In genomic region chr16:47037746-47038458, GRCh38 we compare ENCODE assay signal across 8 cellular contexts.
DNase-seq lines count a peak whose midpoint lies in the region; ATAC-seq and TF ChIP-seq lines count a peak whose summit lies in the region.

No MANE protein-coding gene starts in this region.

- POLR2A ChIA-PET in OCI-LY7 (lab: Charles Lee) = interaction anchor here (0.7 to 1.4 kb wide), 3 partner anchors 9 to 64 kb away, joined by 3 to 5 read pairs (median 4); no protein-coding TSS in a partner anchor

- DNase-seq in D341Med (ENCODE audit: low spot score) = peak; percentile 96
- peak; percentile 88 for DNase-seq in OCI-LY7 (ENCODE audit: low spot score)
- peak; percentile 91 for DNase-seq in activated T-cell treated with anti-CD3 and anti-CD28 coated beads, Interleukin-2, amount 50 U/mL, for 4 hours
- DNase-seq in fibroblast of lung (ENCODE audit: low read depth in 2 of 2) = peak; percentile 68
- peak; percentile 87 for DNase-seq in natural killer cell
- DNase-seq in stimulated activated naive B cell treated with anti-CD40 and anti-IgM and Interleukin-4, amounts not matched to agents 10 μg/mL and 1 μg/mL and 100 μg/mL, for 72 hours = peak; percentile 86

- no TSS peak for BruUV-seq in OCI-LY7 (replicated peaks; lab: Mats Ljungman, UMichigan)

- TF ChIP-seq CTCF in OCI-LY7 (conservative IDR thresholded peaks at IDR 0.05; ENCODE audit: low read length) (peak; percentile 87), fibroblast of lung (conservative IDR thresholded peaks at IDR 0.05 in 1 of 2, IDR thresholded peaks at IDR 0.05 in 1 of 2; ENCODE audit: low read depth in 1 of 2, low read length in 2 of 2) (peak; percentile 77 to 83), natural killer cell (IDR thresholded peaks at IDR 0.05) (peak; percentile 98)

- no peaks in the 10 kb centered on the region for H3K9me3 Mint-ChIP-seq in activated T-cell treated with anti-CD3 and anti-CD28 coated beads, Interleukin-2, amount 50 U/mL, for 4 hours
- H3K9me3 Mint-ChIP-seq in natural killer cell = no peaks in the 10 kb centered on the region
- H3K9me3 Mint-ChIP-seq in stimulated activated naive B cell treated with anti-CD40 and anti-IgM and Interleukin-4, amounts not matched to agents 10 μg/mL and 1 μg/mL and 100 μg/mL, for 72 hours = no peaks in the 10 kb centered on the region

- no peaks in the 10 kb centered on the region for H3K36me3 ChIP-seq in OCI-LY7 (ENCODE audit: insufficient read depth, low read length)
- no peaks in the 10 kb centered on the region for H3K36me3 ChIP-seq in fibroblast of lung (ENCODE audit: control insufficient read depth, insufficient read depth, low read length)

- H3K4me1 ChIP-seq in OCI-LY7 (ENCODE audit: insufficient read depth, low read length, poor library complexity, severe bottlenecking) (peaks cover 25% of the 10 kb centered on the region), fibroblast of lung (ENCODE audit: control insufficient read depth, extremely low read depth, insufficient read depth, low read length) (no peaks in the 10 kb centered on the region)

- no peaks in the 10 kb centered on the region for H3K27me3 ChIP-seq in fibroblast of lung (ENCODE audit: control insufficient read depth, insufficient read depth, low read length)

- no peak overlapping the region for H3K27ac Mint-ChIP-seq in natural killer cell
- H3K27ac Mint-ChIP-seq in stimulated activated naive B cell treated with anti-CD40 and anti-IgM and Interleukin-4, amounts not matched to agents 10 μg/mL and 1 μg/mL and 100 μg/mL, for 72 hours = peak overlapping the region; percentile 47

- H3K4me2 ChIP-seq in OCI-LY7 (ENCODE audit: low read length) = peak overlapping the region; percentile 96
- peak overlapping the region; percentile 83 for H3K4me2 ChIP-seq in fibroblast of lung (ENCODE audit: extremely low read depth, insufficient read depth, low read length)

- H3K4me1 Mint-ChIP-seq in activated T-cell treated with anti-CD3 and anti-CD28 coated beads, Interleukin-2, amount 50 U/mL, for 4 hours (ENCODE audit: low read depth) = peaks cover 3% of the 10 kb centered on the region
- H3K4me1 Mint-ChIP-seq in natural killer cell = peaks cover 6 to 11% of the 10 kb centered on the region in 2 donors
- peaks cover 12 to 42% of the 10 kb centered on the region in 2 donors for H3K4me1 Mint-ChIP-seq in stimulated activated naive B cell treated with anti-CD40 and anti-IgM and Interleukin-4, amounts not matched to agents 10 μg/mL and 1 μg/mL and 100 μg/mL, for 72 hours

- H3K4me3 ChIP-seq in OCI-LY7 (ENCODE audit: low read depth, low read length, poor library complexity, severe bottlenecking) = peak overlapping the region; percentile 73
- H3K4me3 ChIP-seq in fibroblast of lung (replicated peaks in 1 of 4; ENCODE audit: control extremely low read depth in 1 of 4, insufficient read depth in 1 of 4, low read depth in 3 of 4, low read length in 4 of 4) = peak overlapping the region; percentile 37 to 67 (median 46)

- H3K4me3 Mint-ChIP-seq in activated T-cell treated with anti-CD3 and anti-CD28 coated beads, Interleukin-2, amount 50 U/mL, for 4 hours = peak overlapping the region; percentile 75
- H3K4me3 Mint-ChIP-seq in natural killer cell = peak overlapping the region; percentile 74
- H3K4me3 Mint-ChIP-seq in stimulated activated naive B cell treated with anti-CD40 and anti-IgM and Interleukin-4, amounts not matched to agents 10 μg/mL and 1 μg/mL and 100 μg/mL, for 72 hours = peak overlapping the region; percentile 87 to 90

- no peaks in the 10 kb centered on the region for H3K36me3 Mint-ChIP-seq in activated T-cell treated with anti-CD3 and anti-CD28 coated beads, Interleukin-2, amount 50 U/mL, for 4 hours (ENCODE audit: insufficient read depth)
- H3K36me3 Mint-ChIP-seq in natural killer cell = no peaks in the 10 kb centered on the region
- no peaks in the 10 kb centered on the region for H3K36me3 Mint-ChIP-seq in stimulated activated naive B cell treated with anti-CD40 and anti-IgM and Interleukin-4, amounts not matched to agents 10 μg/mL and 1 μg/mL and 100 μg/mL, for 72 hours

- no peaks in the 10 kb centered on the region for H3K79me2 ChIP-seq in OCI-LY7 (ENCODE audit: insufficient read depth, low read depth, low read length)
- H3K79me2 ChIP-seq in fibroblast of lung (ENCODE audit: control insufficient read depth, insufficient read depth, low read length) = no peaks in the 10 kb centered on the region

- peak overlapping the region; percentile 72 for H3K9ac ChIP-seq in fibroblast of lung (ENCODE audit: insufficient read depth, low read length)

- H4K20me1 ChIP-seq in OCI-LY7 (ENCODE audit: insufficient read depth, low read length) (no peaks in the 10 kb centered on the region), fibroblast of lung (ENCODE audit: control insufficient read depth, extremely low read depth, insufficient read depth, low read length) (no peaks in the 10 kb centered on the region)

- ATAC-seq in GM19455 (IDR thresholded peaks at IDR 0.05; ENCODE audit: unreplicated experiment) (peak; percentile 96), HG03571 (IDR thresholded peaks at IDR 0.05; ENCODE audit: unreplicated experiment) (peak; percentile 83), natural killer cell (peak; percentile 96 to 99 (median 99))
- ATAC-seq in activated T-cell treated with anti-CD3 and anti-CD28 coated beads, Interleukin-2, amount 50 U/mL, for 4 hours = peak; percentile 97 to 98
- ATAC-seq in stimulated activated naive B cell treated with anti-CD40 and anti-IgM and Interleukin-4, amounts not matched to agents 10 μg/mL and 1 μg/mL and 100 μg/mL, for 72 hours (replicated peaks) = peak; percentile 93 to 94

- H3K27ac ChIP-seq in OCI-LY7 (ENCODE audit: low read depth, low read length, poor library complexity, severe bottlenecking) (no peak overlapping the region), fibroblast of lung (ENCODE audit: insufficient read depth, low read length) (peak overlapping the region; percentile 16)

- no peaks in the 10 kb centered on the region for H3K27me3 Mint-ChIP-seq in activated T-cell treated with anti-CD3 and anti-CD28 coated beads, Interleukin-2, amount 50 U/mL, for 4 hours (ENCODE audit: low read depth)
- H3K27me3 Mint-ChIP-seq in natural killer cell (ENCODE audit: low read depth in 2 of 2) = peaks cover 42 to 58% of the 10 kb centered on the region in 2 donors
- H3K27me3 Mint-ChIP-seq in stimulated activated naive B cell treated with anti-CD40 and anti-IgM and Interleukin-4, amounts not matched to agents 10 μg/mL and 1 μg/mL and 100 μg/mL, for 72 hours = peaks cover 5% of the 10 kb centered on the region in 2 donors

- intact Hi-C loops in OCI-LY7 (cut with micrococcal nuclease; ENCODE audit: unreplicated experiment) = loop anchor here (1.0 to 10.0 kb wide), 4 partner anchors 66 to 1127 kb away; partner anchors contain the start of gene DNAJA2
- intact Hi-C loops in natural killer cell (cut with micrococcal nuclease) = loop anchor here (2.0 to 5.0 kb wide), 3 partner anchors 104 to 1127 kb away; partner anchors contain the start of gene NETO2

- H3K9me3 ChIP-seq in OCI-LY7 (ENCODE audit: low read length) (no peaks in the 10 kb centered on the region), fibroblast of lung (ENCODE audit: control insufficient read depth, insufficient read depth, low read depth, low read length) (no peaks in the 10 kb centered on the region)

- H2AFZ ChIP-seq in OCI-LY7 (ENCODE audit: low read length) (peak overlapping the region; percentile 99), fibroblast of lung (ENCODE audit: low read length) (peak overlapping the region; percentile 87)

- H3K9me2 ChIP-seq in OCI-LY7 (ENCODE audit: insufficient read depth, low read length) = no peaks in the 10 kb centered on the region

- CTCF ChIA-PET in OCI-LY7 (lab: Charles Lee; ENCODE audit: unreplicated experiment) = interaction anchor here (0.7 to 0.9 kb wide), 2 partner anchors 20 to 1126 kb away, joined by 3 to 4 read pairs; no protein-coding TSS in a partner anchor
